In the genomic region with DNA sequence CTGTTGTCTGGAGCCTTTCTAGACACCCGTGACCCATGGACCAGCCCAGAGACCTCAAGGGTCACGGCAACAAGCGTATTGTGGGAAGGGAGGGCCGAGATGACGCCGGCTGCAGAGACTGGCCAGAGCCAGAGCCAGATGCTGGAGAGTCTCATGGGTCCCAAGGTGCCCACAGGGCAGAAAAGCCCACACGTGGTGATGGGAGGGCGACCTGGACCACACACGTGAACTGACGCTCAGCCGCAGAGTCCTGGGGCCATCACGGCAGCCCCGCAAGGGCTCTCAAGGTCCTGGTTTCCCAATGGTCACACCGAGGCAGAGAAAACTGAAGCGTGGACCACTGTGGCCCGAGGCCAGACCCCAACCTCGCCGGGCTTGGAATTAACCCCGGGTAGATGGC, we compare ENCODE assay signal across 27 cellular contexts.
DNase-seq lines count a peak whose midpoint lies in the region; ATAC-seq, FAIRE-seq and TF ChIP-seq lines count a peak whose summit lies in the region.
"Had no signal": no experiment of that assay in that cellular context is flagged by ENCODE, and none has a peak within 500 bp of the region (broad histone marks: within the 10 kb centered on the region; RNA-seq: fewer than 3 reads in every experiment).

No MANE protein-coding gene starts in this region.

- H3K27ac ChIP-seq in right cardiac atrium (ENCODE audit: low read length): no peak overlapping the region
- H3K27ac ChIP-seq: esophagus muscularis mucosa, SJSA1 had no signal

- ATAC-seq in right cardiac atrium (no peak), sciatic nerve (no peak)
- ATAC-seq: activated CD8-positive, alpha-beta T cell treated with anti-CD3 and anti-CD28 coated beads, Interleukin-2, amount 10 ng/mL, durations not matched to agents 7 days and 5 days; HCT116; stimulated activated effector memory CD8-positive, alpha-beta T cell treated with anti-CD3 and anti-CD28 coated beads, Interleukin-12 subunit alpha, Interleukin-12 subunit beta, amount 100 ng/mL, for 72 hours had no signal

- intact Hi-C loops in activated CD4-positive, alpha-beta memory T cell treated with anti-CD3 and anti-CD28 coated beads for 36 hours (cut with micrococcal nuclease): no loop called here
- intact Hi-C loops in CD14-positive monocyte (cut with micrococcal nuclease): no loop called here
- intact Hi-C loops in right cardiac atrium (cut with DNase I): no loop called here
- intact Hi-C loops in sciatic nerve (cut with DNase I): no loop called here

- no peak overlapping the region for H3K4me3 Mint-ChIP-seq in activated CD4-positive, alpha-beta memory T cell treated with anti-CD3 and anti-CD28 coated beads for 36 hours
- H3K4me3 Mint-ChIP-seq in activated CD4-positive, alpha-beta memory T cell treated with anti-CD3 and anti-CD28 coated beads, Interleukin-2, amount 10 ng/mL, durations not matched to agents 7 days and 5 days: no peak overlapping the region
- H3K4me3 Mint-ChIP-seq in CD14-positive monocyte: no peak overlapping the region
- H3K4me3 Mint-ChIP-seq: activated CD8-positive, alpha-beta T cell treated with anti-CD3 and anti-CD28 coated beads, Interleukin-2, amount 10 ng/mL, durations not matched to agents 7 days and 5 days; activated naive CD4-positive, alpha-beta T cell treated with anti-CD3 and anti-CD28 coated beads for 36 hours; CD4-positive, CD25-positive, alpha-beta regulatory T cell; IgD-negative memory B cell; memory B cell; stimulated activated effector memory CD8-positive, alpha-beta T cell treated with anti-CD3 and anti-CD28 coated beads, Interleukin-12 subunit alpha, Interleukin-12 subunit beta, amount 100 ng/mL, for 72 hours had no signal

- H3K27me3 ChIP-seq in right cardiac atrium (ENCODE audit: control insufficient read depth, insufficient read depth): no peaks in the 10 kb centered on the region

- CTCF ChIA-PET in activated CD4-positive, alpha-beta memory T cell treated with anti-CD3 and anti-CD28 coated beads for 36 hours (lab: Charles Lee): no interaction called here
- CTCF ChIA-PET in activated CD4-positive, alpha-beta memory T cell treated with anti-CD3 and anti-CD28 coated beads, Interleukin-2, amount 10 ng/mL, durations not matched to agents 7 days and 5 days (lab: Charles Lee): no interaction called here

- POLR2A ChIA-PET in activated CD4-positive, alpha-beta memory T cell treated with anti-CD3 and anti-CD28 coated beads for 36 hours (lab: Charles Lee): no interaction called here
- POLR2A ChIA-PET in activated CD4-positive, alpha-beta memory T cell treated with anti-CD3 and anti-CD28 coated beads, Interleukin-2, amount 10 ng/mL, durations not matched to agents 7 days and 5 days (lab: Charles Lee): no interaction called here

- H3K4me3 ChIP-seq in right cardiac atrium (ENCODE audit: low read length): no peak overlapping the region
- H3K4me3 ChIP-seq: esophagus muscularis mucosa, SJSA1 had no signal

- no peak overlapping the region for H3K27ac Mint-ChIP-seq in activated CD4-positive, alpha-beta memory T cell treated with anti-CD3 and anti-CD28 coated beads for 36 hours
- no peak overlapping the region for H3K27ac Mint-ChIP-seq in activated CD4-positive, alpha-beta memory T cell treated with anti-CD3 and anti-CD28 coated beads, Interleukin-2, amount 10 ng/mL, durations not matched to agents 7 days and 5 days
- H3K27ac Mint-ChIP-seq in CD14-positive monocyte: no peak overlapping the region
- H3K27ac Mint-ChIP-seq: activated CD8-positive, alpha-beta T cell treated with anti-CD3 and anti-CD28 coated beads, Interleukin-2, amount 10 ng/mL, durations not matched to agents 7 days and 5 days; activated naive CD4-positive, alpha-beta T cell treated with anti-CD3 and anti-CD28 coated beads for 36 hours; CD4-positive, CD25-positive, alpha-beta regulatory T cell; IgD-negative memory B cell; memory B cell; stimulated activated effector memory CD8-positive, alpha-beta T cell treated with anti-CD3 and anti-CD28 coated beads, Interleukin-12 subunit alpha, Interleukin-12 subunit beta, amount 100 ng/mL, for 72 hours had no signal

- no peak for TF ChIP-seq POLR2A in GM12892 (IDR thresholded peaks at IDR 0.05; ENCODE audit: low read depth, low read length)

- DNase-seq in activated CD4-positive, alpha-beta memory T cell treated with anti-CD3 and anti-CD28 coated beads for 36 hours: peak; percentile 2
- DNase-seq in activated CD4-positive, alpha-beta memory T cell treated with anti-CD3 and anti-CD28 coated beads, Interleukin-2, amount 10 ng/mL, durations not matched to agents 7 days and 5 days: no peak
- DNase-seq in CD14-positive monocyte (ENCODE audit: low spot score): peak; percentile 30
- DNase-seq in right cardiac atrium: peak in 2 of 3 donors; percentile 29 to 33
- DNase-seq in sciatic nerve (ENCODE audit: low spot score): peak; percentile 42
- DNase-seq in GM12892 (ENCODE audit: insufficient read length): no peak
- no peak for DNase-seq in NCI-H1417 treated with DMSO at 0.1 percent for 48 hours (lab: John Stamatoyannopoulos, UW)
- no peak for DNase-seq in NCI-H1092 (lab: John Stamatoyannopoulos, UW)
- DNase-seq: activated CD4-positive, CD25-positive, alpha-beta regulatory T cell; activated CD8-positive, alpha-beta T cell treated with anti-CD3 and anti-CD28 coated beads, Interleukin-2, amount 10 ng/mL, durations not matched to agents 7 days and 5 days; activated naive CD4-positive, alpha-beta T cell treated with anti-CD3 and anti-CD28 coated beads for 36 hours; CD4-positive, CD25-positive, alpha-beta regulatory T cell; cortex of kidney; foreskin melanocyte; NCI-H1048; NCI-H2029; NCI-H69; occipital lobe; stimulated activated CD4-positive, alpha-beta T cell treated with anti-CD3 and anti-CD28 coated beads, Interleukin-2, amount 100 ng/mL, for 48 hours had no signal

- H3K27me3 Mint-ChIP-seq in activated CD4-positive, alpha-beta memory T cell treated with anti-CD3 and anti-CD28 coated beads for 36 hours: peaks cover 7% of the 10 kb centered on the region
- H3K27me3 Mint-ChIP-seq in activated CD4-positive, alpha-beta memory T cell treated with anti-CD3 and anti-CD28 coated beads, Interleukin-2, amount 10 ng/mL, durations not matched to agents 7 days and 5 days: no peaks in the 10 kb centered on the region
- peaks cover 3 to 11% (median 5%) of the 10 kb centered on the region in 3 donors for H3K27me3 Mint-ChIP-seq in CD14-positive monocyte (ENCODE audit: low read depth in 3 of 3)

- no peaks in the 10 kb centered on the region for H3K4me1 Mint-ChIP-seq in activated CD4-positive, alpha-beta memory T cell treated with anti-CD3 and anti-CD28 coated beads for 36 hours (ENCODE audit: low read depth)
- H3K4me1 Mint-ChIP-seq in activated CD4-positive, alpha-beta memory T cell treated with anti-CD3 and anti-CD28 coated beads, Interleukin-2, amount 10 ng/mL, durations not matched to agents 7 days and 5 days: no peaks in the 10 kb centered on the region
- H3K4me1 Mint-ChIP-seq in CD14-positive monocyte: no peaks in the 10 kb centered on the region
- H3K4me1 Mint-ChIP-seq: CD4-positive, CD25-positive, alpha-beta regulatory T cell; IgD-negative memory B cell; memory B cell; stimulated activated effector memory CD8-positive, alpha-beta T cell treated with anti-CD3 and anti-CD28 coated beads, Interleukin-12 subunit alpha, Interleukin-12 subunit beta, amount 100 ng/mL, for 72 hours had no signal

- no peaks in the 10 kb centered on the region for H3K36me3 Mint-ChIP-seq in activated CD4-positive, alpha-beta memory T cell treated with anti-CD3 and anti-CD28 coated beads for 36 hours
- no peaks in the 10 kb centered on the region for H3K36me3 Mint-ChIP-seq in activated CD4-positive, alpha-beta memory T cell treated with anti-CD3 and anti-CD28 coated beads, Interleukin-2, amount 10 ng/mL, durations not matched to agents 7 days and 5 days (ENCODE audit: low read depth)
- no peaks in the 10 kb centered on the region for H3K36me3 Mint-ChIP-seq in CD14-positive monocyte
- H3K36me3 Mint-ChIP-seq: CD4-positive, CD25-positive, alpha-beta regulatory T cell; IgD-negative memory B cell; memory B cell; stimulated activated effector memory CD8-positive, alpha-beta T cell treated with anti-CD3 and anti-CD28 coated beads, Interleukin-12 subunit alpha, Interleukin-12 subunit beta, amount 100 ng/mL, for 72 hours had no signal

- no peak for FAIRE-seq in GM12892 (lab: Jason Lieb, UNC)
- FAIRE-seq: bronchial epithelial cell, RCC 7860 had no signal

- no peaks in the 10 kb centered on the region for H3K9me3 Mint-ChIP-seq in activated CD4-positive, alpha-beta memory T cell treated with anti-CD3 and anti-CD28 coated beads for 36 hours
- no peaks in the 10 kb centered on the region for H3K9me3 Mint-ChIP-seq in activated CD4-positive, alpha-beta memory T cell treated with anti-CD3 and anti-CD28 coated beads, Interleukin-2, amount 10 ng/mL, durations not matched to agents 7 days and 5 days
- H3K9me3 Mint-ChIP-seq in CD14-positive monocyte: peaks cover 0 to 3% (median 0%) of the 10 kb centered on the region in 7 donors
- H3K9me3 Mint-ChIP-seq: activated naive CD4-positive, alpha-beta T cell treated with anti-CD3 and anti-CD28 coated beads for 36 hours; stimulated activated effector memory CD8-positive, alpha-beta T cell treated with anti-CD3 and anti-CD28 coated beads, Interleukin-12 subunit alpha, Interleukin-12 subunit beta, amount 100 ng/mL, for 72 hours had no signal

- no peaks in the 10 kb centered on the region for H3K4me1 ChIP-seq in right cardiac atrium (ENCODE audit: control insufficient read depth, insufficient read depth, low read length)
- H3K4me1 ChIP-seq: esophagus muscularis mucosa, SJSA1 had no signal

- peaks cover 2% of the 10 kb centered on the region for H3K9me3 ChIP-seq in right cardiac atrium (ENCODE audit: control insufficient read depth, low read length)
- H3K9me3 ChIP-seq: SJSA1 had no signal

- 84% methylated on average over 19 of the region's 19 CpGs for WGBS in right cardiac atrium

- TF ChIP-seq CTCF in CD14-positive monocyte (IDR thresholded peaks at IDR 0.05): no peak

Comparison
In these comparisons a context has a peak if more than half of its experiments do, and no peak if none do; other contexts are left out.
1. DNase-seq: peak in activated CD4-positive, alpha-beta memory T cell treated with anti-CD3 and anti-CD28 coated beads for 36 hours (single experiment), CD14-positive monocyte (single experiment), right cardiac atrium (2 of 3) and sciatic nerve (single experiment); none in activated CD4-positive, alpha-beta memory T cell treated with anti-CD3 and anti-CD28 coated beads, Interleukin-2, amount 10 ng/mL, durations not matched to agents 7 days and 5 days (single experiment), GM12892 (single experiment), NCI-H1417 treated with DMSO at 0.1 percent for 48 hours (single experiment) and NCI-H1092 (single experiment).